In the genomic region with DNA sequence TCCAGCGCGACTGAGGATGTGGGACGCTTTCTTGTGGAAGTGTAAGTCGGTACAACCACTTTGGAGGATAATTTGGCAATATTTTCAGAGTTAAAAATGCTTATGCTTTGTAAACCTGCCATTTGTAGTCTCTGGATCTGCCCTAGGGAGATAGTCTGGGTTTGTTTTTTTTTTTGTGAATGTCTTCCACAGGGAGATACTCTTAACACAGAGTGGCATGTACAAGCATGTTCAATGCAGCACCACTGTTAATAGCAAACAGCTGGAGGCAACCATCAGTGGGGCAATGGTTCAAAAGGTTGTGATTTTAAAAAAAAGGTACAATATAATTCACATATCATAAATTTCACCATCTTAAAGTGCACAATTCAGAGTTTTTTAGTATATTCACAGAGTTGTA, we compare ENCODE assay signal across 14 cellular contexts.
"Had no signal": no experiment of that assay in that cellular context is flagged by ENCODE, and none has a peak within 500 bp of the region (broad histone marks: within the 10 kb centered on the region; RNA-seq: fewer than 3 reads in every experiment).

No MANE protein-coding gene starts in this region.

- H3K9me3 ChIP-seq: prostate gland, right lobe of liver, upper lobe of left lung had no signal

- DNase-seq: activated CD4-positive, alpha-beta T cell treated with anti-CD3 and anti-CD28 coated beads, Interleukin-2, amount 50 U/mL, for 1 hour; activated T-cell treated with anti-CD3 and anti-CD28 coated beads for 4 hours; amygdala; brain microvascular endothelial cell; dorsolateral prefrontal cortex; kidney; naive B cell; nucleus accumbens; right lobe of liver; stimulated activated naive B cell treated with anti-CD40 and anti-IgM and Interleukin-4, amounts not matched to agents 10 μg/mL and 1 μg/mL and 100 μg/mL, for 72 hours; T-helper 17 cell; upper lobe of left lung had no signal

- H3K4me3 Mint-ChIP-seq: activated naive CD4-positive, alpha-beta T cell treated with anti-CD3 and anti-CD28 coated beads, Interleukin-2, amount 50 U/mL, for 24 hours; naive B cell; stimulated activated naive B cell treated with anti-CD40 and anti-IgM and Interleukin-4, amounts not matched to agents 10 μg/mL and 1 μg/mL and 100 μg/mL, for 72 hours; T-helper 17 cell had no signal

- H3K9me3 Mint-ChIP-seq: activated naive CD4-positive, alpha-beta T cell treated with anti-CD3 and anti-CD28 coated beads, Interleukin-2, amount 50 U/mL, for 24 hours had no signal

- H3K4me3 ChIP-seq: dorsolateral prefrontal cortex, prostate gland, right lobe of liver, upper lobe of left lung had no signal

- H3K27ac ChIP-seq: brain microvascular endothelial cell, dorsolateral prefrontal cortex, right lobe of liver, upper lobe of left lung had no signal

- H3K27ac Mint-ChIP-seq: activated naive CD4-positive, alpha-beta T cell treated with anti-CD3 and anti-CD28 coated beads, Interleukin-2, amount 50 U/mL, for 24 hours; stimulated activated naive B cell treated with anti-CD40 and anti-IgM and Interleukin-4, amounts not matched to agents 10 μg/mL and 1 μg/mL and 100 μg/mL, for 72 hours had no signal

- H3K27me3 Mint-ChIP-seq: activated naive CD4-positive, alpha-beta T cell treated with anti-CD3 and anti-CD28 coated beads, Interleukin-2, amount 50 U/mL, for 24 hours; naive B cell; stimulated activated naive B cell treated with anti-CD40 and anti-IgM and Interleukin-4, amounts not matched to agents 10 μg/mL and 1 μg/mL and 100 μg/mL, for 72 hours; T-helper 17 cell had no signal

- H3K27me3 ChIP-seq: brain microvascular endothelial cell, dorsolateral prefrontal cortex, right lobe of liver, upper lobe of left lung had no signal

- ATAC-seq: right lobe of liver; stimulated activated naive B cell treated with anti-CD40 and anti-IgM and Interleukin-4, amounts not matched to agents 10 μg/mL and 1 μg/mL and 100 μg/mL, for 72 hours; T-helper 17 cell had no signal

- H3K36me3 ChIP-seq: brain microvascular endothelial cell, prostate gland had no signal
